Comparison of ENCODE assay signal across 39 cellular contexts in the genomic region with DNA sequence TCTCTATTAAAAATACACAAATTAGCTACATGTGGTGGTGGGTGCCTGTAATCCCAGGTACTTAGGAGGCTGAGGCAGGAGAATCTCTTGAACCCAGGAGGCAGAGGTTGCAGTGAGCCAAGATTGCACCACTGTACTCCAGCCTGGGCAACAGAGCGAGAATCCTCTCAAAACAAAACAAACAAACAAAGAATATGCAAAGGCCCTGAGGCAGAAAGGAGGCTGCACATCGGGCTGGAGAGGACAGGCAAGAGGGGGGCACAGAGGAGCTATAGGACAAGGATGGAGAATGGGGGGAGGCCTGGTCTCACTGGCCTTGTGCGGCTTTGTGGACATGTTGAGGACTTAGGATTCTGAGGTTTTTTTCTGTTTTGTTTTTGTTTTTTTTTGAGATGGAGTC.
"Had no signal": no experiment of that assay in that cellular context is flagged by ENCODE, and none has a peak within 500 bp of the region (broad histone marks: within the 10 kb centered on the region; RNA-seq: fewer than 3 reads in every experiment).

No MANE protein-coding gene starts in this region.

- H3K36me3 Mint-ChIP-seq: activated naive CD4-positive, alpha-beta T cell treated with anti-CD3 and anti-CD28 coated beads, Interleukin-2, amount 10 ng/mL, durations not matched to agents 7 days and 5 days; activated naive CD4-positive, alpha-beta T cell treated with anti-CD3 and anti-CD28 coated beads, Interleukin-2, amount 50 U/mL, for 72 hours had no signal

- H3K27ac ChIP-seq: adrenal gland, ascending aorta, body of pancreas, brain microvascular endothelial cell, breast epithelium, cardiac muscle cell had no signal

- H3K9me3 Mint-ChIP-seq: activated naive CD4-positive, alpha-beta T cell treated with anti-CD3 and anti-CD28 coated beads for 36 hours; activated naive CD4-positive, alpha-beta T cell treated with anti-CD3 and anti-CD28 coated beads, Interleukin-2, amount 10 ng/mL, durations not matched to agents 7 days and 5 days; activated naive CD4-positive, alpha-beta T cell treated with anti-CD3 and anti-CD28 coated beads, Interleukin-2, amount 50 U/mL, for 24 hours; activated naive CD4-positive, alpha-beta T cell treated with anti-CD3 and anti-CD28 coated beads, Interleukin-2, amount 50 U/mL, for 72 hours; activated naive CD8-positive, alpha-beta T cell treated with anti-CD3 and anti-CD28 coated beads for 36 hours; activated naive CD8-positive, alpha-beta T cell treated with anti-CD3 and anti-CD28 coated beads, Interleukin-2, amount 10 ng/mL, durations not matched to agents 7 days and 5 days; activated naive CD8-positive, alpha-beta T cell treated with anti-CD3 and anti-CD28 coated beads, Interleukin-2, amount 50 U/mL, for 24 hours; activated T-cell treated with anti-CD3 and anti-CD28 coated beads, Interleukin-2, amount 50 U/mL, for 24 hours; activated T-cell treated with anti-CD3 and anti-CD28 coated beads, Interleukin-2, amount 50 U/mL, for 4 hours; activated T-cell treated with anti-CD3 and anti-CD28 coated beads, Interleukin-2, amount 50 U/mL, for 72 hours; activated T-helper 1 cell treated with anti-CD3 and anti-CD28 coated beads, Interleukin-12 subunit alpha, Interleukin-12 subunit beta, Interleukin-2, Interleukin-4 antibody, amounts not matched to agents 30 ng/mL and 10 ng/mL and 1 ng/mL, durations not matched to agents 14 hours and 24 hours and 36 hours; activated T-helper 17 cell treated with anti-CD3 and anti-CD28 coated beads, Interleukin-2, amount 50 U/mL, for 72 hours; activated T-helper 2 cell treated with anti-CD3 and anti-CD28 coated beads, Interferon-gamma antibody, Interleukin-2, Interleukin-4, amounts not matched to agents 10 μg/mL and 5 μg/mL and 100 μg/mL, durations not matched to agents 14 hours and 24 hours and 36 hours; brain; central memory CD8-positive, alpha-beta T cell had no signal

- H3K27ac Mint-ChIP-seq: activated naive CD4-positive, alpha-beta T cell treated with anti-CD3 and anti-CD28 coated beads for 36 hours; activated naive CD4-positive, alpha-beta T cell treated with anti-CD3 and anti-CD28 coated beads, Interleukin-2, amount 10 ng/mL, durations not matched to agents 7 days and 5 days; activated naive CD4-positive, alpha-beta T cell treated with anti-CD3 and anti-CD28 coated beads, Interleukin-2, amount 50 U/mL, for 24 hours; activated naive CD8-positive, alpha-beta T cell; activated naive CD8-positive, alpha-beta T cell treated with anti-CD3 and anti-CD28 coated beads for 36 hours; activated naive CD8-positive, alpha-beta T cell treated with anti-CD3 and anti-CD28 coated beads, Interleukin-2, amount 10 ng/mL, durations not matched to agents 7 days and 5 days; activated naive CD8-positive, alpha-beta T cell treated with anti-CD3 and anti-CD28 coated beads, Interleukin-2, amount 50 U/mL, for 24 hours; activated T-cell treated with anti-CD3 and anti-CD28 coated beads, Interleukin-2, amount 50 U/mL, for 24 hours; activated T-cell treated with anti-CD3 and anti-CD28 coated beads, Interleukin-2, amount 50 U/mL, for 72 hours; activated T-helper 1 cell treated with anti-CD3 and anti-CD28 coated beads, Interleukin-12 subunit alpha, Interleukin-12 subunit beta, Interleukin-2, Interleukin-4 antibody, amounts not matched to agents 30 ng/mL and 10 ng/mL and 1 ng/mL, durations not matched to agents 14 hours and 24 hours and 36 hours; activated T-helper 17 cell treated with anti-CD3 and anti-CD28 coated beads, Interleukin-2, amount 50 U/mL, for 72 hours; activated T-helper 2 cell treated with anti-CD3 and anti-CD28 coated beads, Interferon-gamma antibody, Interleukin-2, Interleukin-4, amounts not matched to agents 10 μg/mL and 5 μg/mL and 100 μg/mL, durations not matched to agents 14 hours and 24 hours and 36 hours had no signal

- ATAC-seq: activated naive CD4-positive, alpha-beta T cell treated with anti-CD3 and anti-CD28 coated beads, Interleukin-2, amount 50 U/mL, for 72 hours; activated naive CD8-positive, alpha-beta T cell treated with anti-CD3 and anti-CD28 coated beads, Interleukin-2, amount 50 U/mL, for 24 hours; activated T-cell treated with anti-CD3 and anti-CD28 coated beads, Interleukin-2, amount 50 U/mL, for 4 hours; activated T-cell treated with anti-CD3 and anti-CD28 coated beads, Interleukin-2, amount 50 U/mL, for 72 hours; activated T-helper 17 cell treated with anti-CD3 and anti-CD28 coated beads, Interleukin-2, amount 50 U/mL, for 72 hours; body of pancreas had no signal

- DNase-seq: activated effector memory CD4-positive, alpha-beta T cell treated with anti-CD3 and anti-CD28 coated beads, Interleukin-2, amount 50 U/mL, for 16 hours; activated effector memory CD4-positive, alpha-beta T cell treated with Interleukin-2 at 50 U/mL for 16 hours; activated gamma-delta T cell; activated gamma-delta T cell treated with Interleukin-2 at 50 U/mL for 16 hours; activated naive CD4-positive, alpha-beta T cell; activated naive CD4-positive, alpha-beta T cell treated with anti-CD3 and anti-CD28 coated beads for 36 hours; activated naive CD4-positive, alpha-beta T cell treated with anti-CD3 and anti-CD28 coated beads, Interleukin-2, amount 10 ng/mL, durations not matched to agents 7 days and 5 days; activated naive CD4-positive, alpha-beta T cell treated with anti-CD3 and anti-CD28 coated beads, Interleukin-2, amount 50 U/mL, for 16 hours; activated naive CD4-positive, alpha-beta T cell treated with Interleukin-2 at 50 U/mL for 16 hours; activated naive CD8-positive, alpha-beta T cell treated with anti-CD3 and anti-CD28 coated beads for 36 hours; activated naive CD8-positive, alpha-beta T cell treated with anti-CD3 and anti-CD28 coated beads, Interleukin-2, amount 10 ng/mL, durations not matched to agents 7 days and 5 days; activated naive CD8-positive, alpha-beta T cell treated with anti-CD3 and anti-CD28 coated beads, Interleukin-2, amount 50 U/mL, for 24 hours; activated T-cell treated with anti-CD3 and anti-CD28 coated beads, Interleukin-2, amount 50 U/mL, for 24 hours; activated T-cell treated with anti-CD3 and anti-CD28 coated beads, Interleukin-2, amount 50 U/mL, for 4 hours; activated T-cell treated with anti-CD3 and anti-CD28 coated beads, Interleukin-2, amount 50 U/mL, for 48 hours; activated T-cell treated with anti-CD3 and anti-CD28 coated beads, Interleukin-2, amount 50 U/mL, for 72 hours; adrenal gland; amniotic stem cell; amygdala; anterior cingulate cortex; aorta; body of pancreas; brain microvascular endothelial cell; caudate nucleus; central memory CD4-positive, alpha-beta T cell; cerebellar nuclear complex had no signal

- H3K27me3 ChIP-seq: adrenal gland, ascending aorta, body of pancreas, brain microvascular endothelial cell, breast epithelium, cardiac muscle cell had no signal

- H3K9me3 ChIP-seq: adrenal gland, ascending aorta, body of pancreas, breast epithelium had no signal

- H3K4me3 Mint-ChIP-seq: activated naive CD4-positive, alpha-beta T cell treated with anti-CD3 and anti-CD28 coated beads for 36 hours; activated naive CD4-positive, alpha-beta T cell treated with anti-CD3 and anti-CD28 coated beads, Interleukin-2, amount 10 ng/mL, durations not matched to agents 7 days and 5 days; activated naive CD4-positive, alpha-beta T cell treated with anti-CD3 and anti-CD28 coated beads, Interleukin-2, amount 50 U/mL, for 24 hours; activated naive CD8-positive, alpha-beta T cell; activated naive CD8-positive, alpha-beta T cell treated with anti-CD3 and anti-CD28 coated beads for 36 hours; activated naive CD8-positive, alpha-beta T cell treated with anti-CD3 and anti-CD28 coated beads, Interleukin-2, amount 10 ng/mL, durations not matched to agents 7 days and 5 days; activated naive CD8-positive, alpha-beta T cell treated with anti-CD3 and anti-CD28 coated beads, Interleukin-2, amount 50 U/mL, for 24 hours; activated T-cell treated with anti-CD3 and anti-CD28 coated beads, Interleukin-2, amount 50 U/mL, for 24 hours; activated T-cell treated with anti-CD3 and anti-CD28 coated beads, Interleukin-2, amount 50 U/mL, for 4 hours; activated T-cell treated with anti-CD3 and anti-CD28 coated beads, Interleukin-2, amount 50 U/mL, for 72 hours; activated T-helper 1 cell treated with anti-CD3 and anti-CD28 coated beads, Interleukin-12 subunit alpha, Interleukin-12 subunit beta, Interleukin-2, Interleukin-4 antibody, amounts not matched to agents 30 ng/mL and 10 ng/mL and 1 ng/mL, durations not matched to agents 14 hours and 24 hours and 36 hours; activated T-helper 17 cell treated with anti-CD3 and anti-CD28 coated beads, Interleukin-2, amount 50 U/mL, for 72 hours; brain; central memory CD8-positive, alpha-beta T cell had no signal

- FAIRE-seq: astrocyte, bronchial epithelial cell had no signal

- H3K4me1 ChIP-seq: adrenal gland, ascending aorta, body of pancreas, breast epithelium had no signal

- H3K4me3 ChIP-seq: adrenal gland, ascending aorta, body of pancreas, breast epithelium, cardiac muscle cell had no signal

- H3K4me1 Mint-ChIP-seq: activated naive CD4-positive, alpha-beta T cell treated with anti-CD3 and anti-CD28 coated beads, Interleukin-2, amount 10 ng/mL, durations not matched to agents 7 days and 5 days; activated naive CD4-positive, alpha-beta T cell treated with anti-CD3 and anti-CD28 coated beads, Interleukin-2, amount 50 U/mL, for 24 hours; activated naive CD8-positive, alpha-beta T cell treated with anti-CD3 and anti-CD28 coated beads for 36 hours; activated naive CD8-positive, alpha-beta T cell treated with anti-CD3 and anti-CD28 coated beads, Interleukin-2, amount 50 U/mL, for 24 hours; brain; central memory CD8-positive, alpha-beta T cell had no signal

- H3K36me3 ChIP-seq: adrenal gland, ascending aorta, brain microvascular endothelial cell, breast epithelium, cardiac muscle cell had no signal
